Comparison of ENCODE assay signal across 1 cellular context in genomic region chr3:27695636-27696035, GRCh38.
TF ChIP-seq lines count a peak whose summit lies in the region.

No MANE protein-coding gene starts in this region.

TF ChIP-seq in HEK293, 187 proteins besides CTCF, POLR2A, EP300 and RAD21 (continued from another document):
- no peak for TF ChIP-seq ZNF280C (tag by site-specific recombination; IDR thresholded peaks at IDR 0.05)
TF ChIP-seq in HEK293: peak in this region for 1.
